17 cellular contexts compared by ENCODE assay signal in genomic region chr1:2088434-2088833, GRCh38. TPM values are rescaled to one million over a fixed set of nuclear protein-coding genes. Genes with fewer than 3 reads are reported as not detected.
DNase-seq lines count a peak whose midpoint lies in the region; ATAC-seq lines count a peak whose summit lies in the region.
"Had no signal": no experiment of that assay in that cellular context is flagged by ENCODE, and none has a peak within 500 bp of the region (broad histone marks: within the 10 kb centered on the region; RNA-seq: fewer than 3 reads in every experiment).

No MANE protein-coding gene starts in this region.

- POLR2A ChIA-PET in T-cell (lab: Charles Lee), result no interaction called here

- no peak overlapping the region for H3K9ac ChIP-seq in mesendoderm (ENCODE audit: low read length)

- H3K79me2 ChIP-seq in mesendoderm (ENCODE audit: control insufficient read depth, insufficient read depth, low read length), result no peaks in the 10 kb centered on the region

- H2BK120ac ChIP-seq in mesendoderm (ENCODE audit: low read depth, low read length), result no peak overlapping the region

- H3K36me3 Mint-ChIP-seq in stimulated activated naive B cell treated with anti-CD40 and anti-IgM and Interleukin-4, amounts not matched to agents 10 μg/mL and 1 μg/mL and 100 μg/mL, for 72 hours, result peaks cover 3 to 5% of the 10 kb centered on the region in 2 donors
- H3K36me3 Mint-ChIP-seq in T-cell, result peaks cover 7% of the 10 kb centered on the region

- no peaks in the 10 kb centered on the region for H3K4me1 ChIP-seq in mesendoderm (ENCODE audit: control insufficient read depth, low read depth, low read length)
- H3K4me1 ChIP-seq: ascending aorta had no signal

- no CpG with 5 or more reads among the region's 16 CpGs for WGBS in mesendoderm (ENCODE audit: extremely low coverage, insufficient coverage, low lambda C conversion rate)

- no peak overlapping the region for H3K56ac ChIP-seq in mesendoderm (ENCODE audit: low read length)

- H3K27me3 Mint-ChIP-seq in stimulated activated naive B cell treated with anti-CD40 and anti-IgM and Interleukin-4, amounts not matched to agents 10 μg/mL and 1 μg/mL and 100 μg/mL, for 72 hours, result peaks cover 0 to 4% of the 10 kb centered on the region in 2 donors
- H3K27me3 Mint-ChIP-seq in T-cell, result no peaks in the 10 kb centered on the region
- H3K27me3 Mint-ChIP-seq: stimulated activated naive CD8-positive, alpha-beta T cell treated with anti-CD3 and anti-CD28 coated beads, Interleukin-15, amount 100 ng/mL, for 72 hours had no signal

- peaks cover 4 to 8% of the 10 kb centered on the region in 2 donors for H3K4me1 Mint-ChIP-seq in stimulated activated naive B cell treated with anti-CD40 and anti-IgM and Interleukin-4, amounts not matched to agents 10 μg/mL and 1 μg/mL and 100 μg/mL, for 72 hours
- H3K4me1 Mint-ChIP-seq in T-cell, result peaks cover 0 to 4% (median 3%) of the 10 kb centered on the region in 3 donors

- H3K18ac ChIP-seq in mesendoderm (ENCODE audit: low read length), result no peak overlapping the region

- H3K27me3 ChIP-seq in mesendoderm (ENCODE audit: insufficient read depth, low read length, poor library complexity), result no peaks in the 10 kb centered on the region
- H3K27me3 ChIP-seq: ascending aorta had no signal

- peak overlapping the region; percentile 25 for H3K27ac Mint-ChIP-seq in stimulated activated naive B cell treated with anti-CD40 and anti-IgM and Interleukin-4, amounts not matched to agents 10 μg/mL and 1 μg/mL and 100 μg/mL, for 72 hours
- no peak overlapping the region for H3K27ac Mint-ChIP-seq in T-cell

- H4K5ac ChIP-seq in mesendoderm (ENCODE audit: low read length), result no peak overlapping the region

- no peaks in the 10 kb centered on the region for H3K9me3 Mint-ChIP-seq in stimulated activated naive B cell treated with anti-CD40 and anti-IgM and Interleukin-4, amounts not matched to agents 10 μg/mL and 1 μg/mL and 100 μg/mL, for 72 hours
- no peaks in the 10 kb centered on the region for H3K9me3 Mint-ChIP-seq in T-cell
- H3K9me3 Mint-ChIP-seq: stimulated activated naive CD8-positive, alpha-beta T cell treated with anti-CD3 and anti-CD28 coated beads, Interleukin-15, amount 100 ng/mL, for 72 hours had no signal

- H3K4me3 Mint-ChIP-seq in stimulated activated naive B cell treated with anti-CD40 and anti-IgM and Interleukin-4, amounts not matched to agents 10 μg/mL and 1 μg/mL and 100 μg/mL, for 72 hours, result no peak overlapping the region
- H3K4me3 Mint-ChIP-seq in T-cell, result no peak overlapping the region
- H3K4me3 Mint-ChIP-seq: stimulated activated naive CD8-positive, alpha-beta T cell treated with anti-CD3 and anti-CD28 coated beads, Interleukin-15, amount 100 ng/mL, for 72 hours had no signal

- no peak overlapping the region for H3K4me2 ChIP-seq in mesendoderm (ENCODE audit: low read length)

- H2AK5ac ChIP-seq in mesendoderm (ENCODE audit: low read length), result no peak overlapping the region

- peak; percentile 85 for DNase-seq in HCEC 1CT
- DNase-seq in cerebellar cortex (ENCODE audit: low spot score), result peak; percentile 59
- peak; percentile 64 for DNase-seq in kidney glomerular epithelial cell (lab: John Stamatoyannopoulos, UW)
- DNase-seq in stimulated activated naive B cell treated with anti-CD40 and anti-IgM and Interleukin-4, amounts not matched to agents 10 μg/mL and 1 μg/mL and 100 μg/mL, for 72 hours, result no peak
- no peak for DNase-seq in mesendoderm
- DNase-seq in stimulated activated CD4-positive, alpha-beta T cell treated with anti-CD3 and anti-CD28 coated beads, Interleukin-2, amount 100 ng/mL, for 48 hours, result no peak
- DNase-seq in T-cell, result no peak
- DNase-seq: activated T-cell treated with anti-CD3 and anti-CD28 coated beads for 4 hours; erythroblast; MV-4-11; NCI-H69; SHP77; stimulated activated CD4-positive, alpha-beta T cell treated with anti-CD3 and anti-CD28 coated beads, Interleukin-4, amount 100 ng/mL, for 1 hour; stimulated activated naive CD8-positive, alpha-beta T cell treated with anti-CD3 and anti-CD28 coated beads, Interleukin-15, amount 100 ng/mL, for 72 hours; WERI-Rb-1 had no signal

- no peaks in the 10 kb centered on the region for H3K36me3 ChIP-seq in mesendoderm (ENCODE audit: control insufficient read depth, insufficient read depth, low read length)
- H3K36me3 ChIP-seq: ascending aorta, WERI-Rb-1 had no signal

- H3K27ac ChIP-seq in mesendoderm (ENCODE audit: low read depth, low read length), result no peak overlapping the region
- H3K27ac ChIP-seq: ascending aorta, WERI-Rb-1 had no signal

- no peak overlapping the region for H3K23ac ChIP-seq in mesendoderm (ENCODE audit: low read length)

- no peak for ATAC-seq in stimulated activated naive B cell treated with anti-CD40 and anti-IgM and Interleukin-4, amounts not matched to agents 10 μg/mL and 1 μg/mL and 100 μg/mL, for 72 hours (replicated peaks)
- ATAC-seq in GM21717 (IDR thresholded peaks at IDR 0.05; ENCODE audit: unreplicated experiment), result no peak
- no peak for ATAC-seq in T-cell (replicated peaks in 1 of 4)
- ATAC-seq: stimulated activated naive CD8-positive, alpha-beta T cell treated with anti-CD3 and anti-CD28 coated beads, Interleukin-15, amount 100 ng/mL, for 72 hours had no signal

- H4K8ac ChIP-seq in mesendoderm (ENCODE audit: low read depth, low read length), result no peak overlapping the region

- CTCF ChIA-PET in T-cell (lab: Charles Lee), result no interaction called here

- H2BK5ac ChIP-seq in mesendoderm (ENCODE audit: low read length), result no peak overlapping the region

- no peak overlapping the region for H2BK15ac ChIP-seq in mesendoderm (replicated peaks; ENCODE audit: low read depth)

- H3K4ac ChIP-seq in mesendoderm (ENCODE audit: low read depth, low read length), result no peak overlapping the region

- H3K79me1 ChIP-seq in mesendoderm (ENCODE audit: low read length), result no peaks in the 10 kb centered on the region

- H3K4me3 ChIP-seq in mesendoderm (ENCODE audit: low read length), result no peak overlapping the region
- H3K4me3 ChIP-seq: ascending aorta had no signal

RNA-seq across cellular contexts. Expression of gene PRKCZ, which starts 38.2 kb away (rescaled TPM):
- 19.4 TPM for polyA plus RNA-seq in mesendoderm (2013, experiment 1 of 2)
- polyA plus RNA-seq in mesendoderm (2013, experiment 2 of 2), result 19.8 TPM
- 10 to 100 TPM; 27.5 to 36.9 (median 31.0) TPM for total RNA-seq in T-cell

Comparison
In these comparisons a context has a peak if more than half of its experiments do, and no peak if none do; other contexts are left out.
1. DNase-seq: peak in HCEC 1CT (single experiment), cerebellar cortex (single experiment) and kidney glomerular epithelial cell (single experiment); none in stimulated activated naive B cell treated with anti-CD40 and anti-IgM and Interleukin-4, amounts not matched to agents 10 μg/mL and 1 μg/mL and 100 μg/mL, for 72 hours (single experiment), mesendoderm (single experiment), stimulated activated CD4-positive, alpha-beta T cell treated with anti-CD3 and anti-CD28 coated beads, Interleukin-2, amount 100 ng/mL, for 48 hours (0 of 2) and T-cell (0 of 34).